21 cellular contexts compared by ENCODE assay signal in genomic region chr6:57116776-57117175, GRCh38. TPM values are rescaled to one million over a fixed set of nuclear protein-coding genes. Genes with fewer than 3 reads are reported as not detected.
A peak's percentile ranks its signal among the peaks of the same experiment; 100 is the strongest.
DNase-seq lines count a peak whose midpoint lies in the region; ATAC-seq, FAIRE-seq and TF ChIP-seq lines count a peak whose summit lies in the region.
"Had no signal": no experiment of that assay in that cellular context is flagged by ENCODE, and none has a peak within 500 bp of the region (broad histone marks: within the 10 kb centered on the region; RNA-seq: fewer than 3 reads in every experiment).

No MANE protein-coding gene starts in this region.

- CTCF ChIA-PET in HEK293 (lab: Yijun Ruan, JAX) (no interaction called here), GM12878 (lab: Yijun Ruan, JAX) (interaction anchor here (1.4 kb wide), 1 partner anchor 21 kb away, joined by 3 read pairs; no protein-coding TSS in a partner anchor)

- WGBS in GM12878 (ENCODE audit: insufficient coverage, insufficient replicate concordance, low lambda C conversion rate, missing lambda C conversion rate): 92% methylated on average over 1 of the region's 1 CpG

- in situ Hi-C loops in GM12878 (cut with MboI): no loop called here

- H3K27ac ChIP-seq in HEK293 (ENCODE audit: extremely low read depth, low read depth, low read length) (no peak overlapping the region), GM12878 (ENCODE audit: control insufficient read depth, insufficient read depth) (no peak overlapping the region), osteoblast (ENCODE audit: low read depth, low read length) (peak overlapping the region; percentile 25)
- H3K27ac ChIP-seq: BLaER1 treated with 17β-estradiol and CSF1 and Interleukin-3, amounts not matched to agents 10 nM and 100 nM; KMS-11 had no signal

- intact Hi-C loops in GM12878 (cut with micrococcal nuclease; ENCODE audit: unreplicated experiment): no loop called here
- intact Hi-C loops in CD14-positive monocyte (cut with micrococcal nuclease): no loop called here

- H4K20me1 ChIP-seq in GM12878 (ENCODE audit: control insufficient read depth, insufficient read depth): no peaks in the 10 kb centered on the region
- H4K20me1 ChIP-seq in osteoblast (ENCODE audit: insufficient read depth, low read length): no peaks in the 10 kb centered on the region

- H3K4me2 ChIP-seq in GM12878 (ENCODE audit: control insufficient read depth, insufficient read depth) (no peak overlapping the region), osteoblast (ENCODE audit: insufficient read depth, low read length) (no peak overlapping the region)
- H3K4me2 ChIP-seq: BLaER1 treated with 17β-estradiol and CSF1 and Interleukin-3, amounts not matched to agents 10 nM and 100 nM; KMS-11; SK-N-SH had no signal

- no peaks in the 10 kb centered on the region for H3K4me1 Mint-ChIP-seq in CD14-positive monocyte

- POLR2A ChIA-PET in HEK293 (lab: Yijun Ruan, JAX) (no interaction called here), GM12878 (lab: Charles Lee) (interaction anchor here (1.7 kb wide), 1 partner anchor 20 kb away, joined by 5 read pairs; no protein-coding TSS in a partner anchor)

- peak overlapping the region in 1 of 7 donors; percentile 7 for H3K27ac Mint-ChIP-seq in CD14-positive monocyte

- RAD21 ChIA-PET in GM12878 (lab: Charles Lee; ENCODE audit: unreplicated experiment): no interaction called here

- BruUV-seq in GM12878 (replicated peaks; lab: Mats Ljungman, UMichigan): no TSS peak

- H3K27me3 ChIP-seq in GM12878 (replicated peaks in 1 of 2; ENCODE audit: control insufficient read depth in 2 of 2, insufficient read depth in 2 of 2, low read length in 1 of 2) (no peaks in the 10 kb centered on the region), osteoblast (ENCODE audit: insufficient read depth, low read length) (no peaks in the 10 kb centered on the region)
- H3K27me3 ChIP-seq: BLaER1 treated with 17β-estradiol and CSF1 and Interleukin-3, amounts not matched to agents 10 nM and 100 nM had no signal

- peak; percentile 7 for FAIRE-seq in GM12878 (lab: Jason Lieb, UNC)

- peaks cover 0 to 2% (median 0%) of the 10 kb centered on the region in 3 donors for H3K27me3 Mint-ChIP-seq in CD14-positive monocyte (ENCODE audit: low read depth in 3 of 3)

- TF ChIP-seq CTCF in HEK293 (tag by site-specific recombination; IDR thresholded peaks at IDR 0.05) (no peak), GM12878 (IDR thresholded peaks at IDR 0.05 in 2 of 3, conservative IDR thresholded peaks at IDR 0.05 in 1 of 3; ENCODE audit: control insufficient read depth in 2 of 3, extremely low read depth in 1 of 3, insufficient read depth in 1 of 3, low read depth in 3 of 3, low read length in 3 of 3) (no peak), fibroblast of villous mesenchyme (IDR thresholded peaks at IDR 0.05; ENCODE audit: insufficient read depth, low read depth, low read length) (no peak), osteoblast (IDR thresholded peaks at IDR 0.05; ENCODE audit: extremely low read depth, low read depth, low read length) (no peak), CD14-positive monocyte (IDR thresholded peaks at IDR 0.05) (no peak)

- no peak for TF ChIP-seq EP300 in GM12878 (IDR thresholded peaks at IDR 0.05; ENCODE audit: borderline replicate concordance in 1 of 2, control insufficient read depth in 1 of 2, low read depth in 2 of 2, low read length in 2 of 2)

- peaks cover 10 to 11% of the 10 kb centered on the region in 2 donors for H3K36me3 Mint-ChIP-seq in CD14-positive monocyte

- H3K4me3 ChIP-seq in HEK293 (ENCODE audit: low read depth, low read length) (no peak overlapping the region), GM12878 (no peak overlapping the region), fibroblast of villous mesenchyme (ENCODE audit: low read depth, low read length) (no peak overlapping the region), osteoblast (ENCODE audit: insufficient read depth, low read length) (no peak overlapping the region)
- H3K4me3 ChIP-seq: BLaER1 treated with 17β-estradiol and CSF1 and Interleukin-3, amounts not matched to agents 10 nM and 100 nM had no signal

- H2AFZ ChIP-seq in GM12878 (ENCODE audit: control insufficient read depth, low read depth, low read length): no peak overlapping the region
- no peak overlapping the region for H2AFZ ChIP-seq in osteoblast (ENCODE audit: low read length)

- H3K4me1 ChIP-seq in HEK293 (ENCODE audit: control insufficient read depth, insufficient read depth, low read length) (peaks cover 7% of the 10 kb centered on the region; the same call in 1 of the 2 replicates), GM12878 (ENCODE audit: control insufficient read depth, insufficient read depth, low read length) (no peaks in the 10 kb centered on the region), osteoblast (ENCODE audit: insufficient read depth, low read length) (peaks cover 4% of the 10 kb centered on the region)
- H3K4me1 ChIP-seq: BLaER1 treated with 17β-estradiol and CSF1 and Interleukin-3, amounts not matched to agents 10 nM and 100 nM had no signal

- H3K79me2 ChIP-seq in GM12878 (ENCODE audit: control insufficient read depth, insufficient read depth, low read length) (0 out of 2 replicates have a peak, but pooled peaks cover 2% of the 10 kb centered on the region), osteoblast (ENCODE audit: insufficient read depth, low read length) (peaks cover 81% of the 10 kb centered on the region)

- no peak for ATAC-seq in GM12878
- no peak for ATAC-seq in HG02678 (IDR thresholded peaks at IDR 0.05; ENCODE audit: unreplicated experiment)
- ATAC-seq: HCT116, PC-3 had no signal

- no peak overlapping the region for H3K9ac ChIP-seq in GM12878 (ENCODE audit: control insufficient read depth, insufficient read depth, low read length)
- H3K9ac ChIP-seq: BLaER1 treated with 17β-estradiol and CSF1 and Interleukin-3, amounts not matched to agents 10 nM and 100 nM; KMS-11; SK-N-SH had no signal

- SMC1A ChIA-PET in GM12878 (lab: Charles Lee; ENCODE audit: uncharacterized antibody, unreplicated experiment): interaction anchor here (0.7 to 3.8 kb wide), 5 partner anchors 8 to 212 kb away, joined by 3 to 20 read pairs (median 3); no protein-coding TSS in a partner anchor

- H3K9me3 Mint-ChIP-seq in CD14-positive monocyte: peaks cover 0 to 2% (median 0%) of the 10 kb centered on the region in 7 donors
- H3K9me3 Mint-ChIP-seq: CD8-positive, alpha-beta memory T cell had no signal

- no peak overlapping the region for H3K4me3 Mint-ChIP-seq in CD14-positive monocyte
- H3K4me3 Mint-ChIP-seq: CD8-positive, alpha-beta memory T cell had no signal

- no peak for DNase-seq in GM12878 (ENCODE audit: low read depth, low spot score)
- peak; percentile 41 for DNase-seq in fibroblast of villous mesenchyme (ENCODE audit: low read depth)
- no peak for DNase-seq in osteoblast (ENCODE audit: insufficient read length, low spot score, missing footprints)
- no peak for DNase-seq in DMS53 treated with DMSO at 0.1 percent for 48 hours (lab: John Stamatoyannopoulos, UW; ENCODE audit: unreplicated experiment)
- DNase-seq in EL: no peak
- DNase-seq in CD14-positive monocyte (ENCODE audit: low spot score): no peak
- DNase-seq: CD8-positive, alpha-beta memory T cell; DMS79; NCI-H1417 treated with DMSO at 0.1 percent for 48 hours; NCI-H1930; NCI-H226; NCI-H524; PC-3; RPMI8226; SHP77 treated with DMSO at 0.1 percent for 48 hours; SK-N-SH had no signal

- H3K9me3 ChIP-seq in HEK293 (ENCODE audit: control insufficient read depth, insufficient read depth, low read depth, low read length) (no peaks in the 10 kb centered on the region), GM12878 (replicated peaks; ENCODE audit: control insufficient read depth, insufficient read depth, low read length) (no peaks in the 10 kb centered on the region; the same call in 2 of the 3 replicates), osteoblast (ENCODE audit: low read depth, low read length) (no peaks in the 10 kb centered on the region)
- H3K9me3 ChIP-seq: SK-N-SH had no signal

- H3K36me3 ChIP-seq in HEK293 (ENCODE audit: control insufficient read depth in 2 of 2, insufficient read depth in 1 of 2, low read length in 2 of 2): peaks cover 0 to 3% of the 10 kb centered on the region in 2 experiments; a peak in 1 of 3 replicates
- H3K36me3 ChIP-seq in GM12878 (ENCODE audit: control insufficient read depth in 2 of 2, insufficient read depth in 2 of 2, low read length in 1 of 2): no peaks in the 10 kb centered on the region
- no peaks in the 10 kb centered on the region for H3K36me3 ChIP-seq in osteoblast (ENCODE audit: insufficient read depth, low read length)

- no peak for TF ChIP-seq POLR2A in GM12878 (IDR thresholded peaks at IDR 0.05; ENCODE audit: low read depth, low read length)

- no peak for TF ChIP-seq RAD21 in GM12878 (IDR thresholded peaks at IDR 0.05; ENCODE audit: insufficient read depth, low read depth, low read length)

RNA-seq across cellular contexts. Expression of gene ZNF451, which starts 26.8 kb away (rescaled TPM):
- total RNA-seq in GM12878 (2013; cell fraction: nucleolus; rRNA removed): 181 and 183 TPM in 2 replicates
- total RNA-seq in GM12878 (2014; rRNA removed) (32.4 and 35.6 TPM in 2 replicates), GM12878 (2014; rRNA removed; fragmentation: Illumina TruSeq; extraction: Trizol) (44.4 and 49.2 TPM in 2 replicates), GM12878 (2021) (37.5 and 38.0 TPM in 2 replicates), fibroblast of villous mesenchyme (58.6 and 85.1 TPM in 2 replicates), osteoblast (65.1 TPM in 2 replicates)
- 8.2 TPM for polyA plus RNA-seq in GM12878 (2011; ENCODE audit: low read depth)
- polyA plus RNA-seq in GM12878 (2011; rRNA removed) (37.4 and 60.6 TPM in 2 replicates), GM12878 (2014; fragmentation: Illumina TruSeq; extraction: Trizol) (22.1 and 25.9 TPM in 2 replicates), GM12878 (2014; fragmentation: Nextera tagmentation; extraction: Ambion mirVana) (10 to 100 TPM in 1 of 2 experiments, 1 to 10 TPM in 1; 6.5 to 11.6 TPM), GM12878 (2014; rRNA removed) (20.3 and 21.4 TPM in 2 replicates), GM12878 (2016; fragmentation: Nextera tagmentation; extraction: Ambion mirVana) (10 to 100 TPM; 22.7 to 24.8 TPM), CD14-positive monocyte (10 to 100 TPM in 1 of 2 donors, 1 to 10 TPM in 1; 7.9 to 22.0 TPM)
- polyA plus RNA-seq in GM12878 (2011; cell fraction: cytosol; rRNA removed): 13.2 and 14.5 TPM in 2 replicates
- polyA plus RNA-seq in GM12878 (2011; cell fraction: nucleus; rRNA removed): 33.5 and 39.4 TPM in 2 replicates
- polyA plus RNA-seq in GM12878 (2012): 18.5 and 19.1 TPM in 2 replicates
- 57.5 and 71.5 TPM in 2 replicates for polyA minus RNA-seq in GM12878 (2011; rRNA and poly(A)+ RNA removed)
- 19.4 and 36.4 TPM in 2 replicates for polyA minus RNA-seq in GM12878 (2011; cell fraction: cytosol; rRNA and poly(A)+ RNA removed)
- 70.4 and 87.1 TPM in 2 replicates for polyA minus RNA-seq in GM12878 (2011; cell fraction: nucleus; rRNA and poly(A)+ RNA removed)

RNA-seq across cellular contexts. Expression of gene BAG2, which starts 55.4 kb away (rescaled TPM):
- 17.6 and 19.4 TPM in 2 replicates for total RNA-seq in GM12878 (2013; cell fraction: nucleolus; rRNA removed)
- total RNA-seq in GM12878 (2014; rRNA removed) (7.9 and 9.4 TPM in 2 replicates), GM12878 (2014; rRNA removed; fragmentation: Illumina TruSeq; extraction: Trizol) (10.9 and 11.8 TPM in 2 replicates), GM12878 (2021) (8.8 and 9.2 TPM in 2 replicates), fibroblast of villous mesenchyme (17.7 and 32.8 TPM in 2 replicates), osteoblast (13.3 and 17.7 TPM in 2 replicates)
- polyA plus RNA-seq in GM12878 (2011; ENCODE audit: low read depth): 1.7 TPM
- polyA plus RNA-seq in GM12878 (2011; rRNA removed) (8.3 and 11.5 TPM in 2 replicates), GM12878 (2014; fragmentation: Illumina TruSeq; extraction: Trizol) (8.8 and 10.1 TPM in 2 replicates), GM12878 (2014; fragmentation: Nextera tagmentation; extraction: Ambion mirVana) (10 to 100 TPM in 1 of 2 experiments, 1 to 10 TPM in 1; 8.9 to 10.8 TPM), GM12878 (2014; rRNA removed) (7.1 and 7.7 TPM in 2 replicates), GM12878 (2016; fragmentation: Nextera tagmentation; extraction: Ambion mirVana) (10 to 100 TPM; 16.1 to 17.6 TPM), CD14-positive monocyte (under 1 TPM; 0.09 to 0.20 TPM)
- polyA plus RNA-seq in GM12878 (2011; cell fraction: cytosol; rRNA removed): 2.5 and 2.7 TPM in 2 replicates
- 2.4 and 3.0 TPM in 2 replicates for polyA plus RNA-seq in GM12878 (2011; cell fraction: nucleus; rRNA removed)
- polyA plus RNA-seq in GM12878 (2012): 4.5 TPM in 2 replicates
- polyA minus RNA-seq in GM12878 (2011; rRNA and poly(A)+ RNA removed): 3.3 and 4.5 TPM in 2 replicates
- 2.1 and 2.3 TPM in 2 replicates for polyA minus RNA-seq in GM12878 (2011; cell fraction: cytosol; rRNA and poly(A)+ RNA removed)
- polyA minus RNA-seq in GM12878 (2011; cell fraction: nucleus; rRNA and poly(A)+ RNA removed): 4.8 and 9.9 TPM in 2 replicates
